Comparison of ENCODE assay signal across 12 cellular contexts in genomic region chr3:182364723-182365650, GRCh38.
DNase-seq lines count a peak whose midpoint lies in the region; ATAC-seq, FAIRE-seq and TF ChIP-seq lines count a peak whose summit lies in the region.
"Had no signal": no experiment of that assay in that cellular context is flagged by ENCODE, and none has a peak within 500 bp of the region (broad histone marks: within the 10 kb centered on the region; RNA-seq: fewer than 3 reads in every experiment).

No MANE protein-coding gene starts in this region.

- H3K4me1 Mint-ChIP-seq in activated CD8-positive, alpha-beta T cell treated with anti-CD3 and anti-CD28 coated beads for 36 hours (ENCODE audit: low read depth): no peaks in the 10 kb centered on the region
- H3K4me1 Mint-ChIP-seq in activated CD4-positive, alpha-beta memory T cell treated with anti-CD3 and anti-CD28 coated beads for 36 hours (ENCODE audit: low read depth): no peaks in the 10 kb centered on the region

- ATAC-seq in activated CD8-positive, alpha-beta T cell treated with anti-CD3 and anti-CD28 coated beads for 36 hours: no peak
- ATAC-seq in HG03045 (IDR thresholded peaks at IDR 0.05; ENCODE audit: unreplicated experiment): no peak

- DNase-seq in A172 (ENCODE audit: low spot score): peak; percentile 97
- peak; percentile 99 for DNase-seq in NCI-H1436 treated with DMSO at 0.1 percent for 48 hours (lab: John Stamatoyannopoulos, UW)
- DNase-seq in SW480 (ENCODE audit: low spot score): peak; percentile 69
- no peak for DNase-seq in activated CD8-positive, alpha-beta T cell treated with anti-CD3 and anti-CD28 coated beads for 36 hours
- DNase-seq in activated CD4-positive, alpha-beta memory T cell treated with anti-CD3 and anti-CD28 coated beads for 36 hours: no peak
- no peak for DNase-seq in activated gamma-delta T cell treated with Interleukin-2 at 50 U/mL for 16 hours
- DNase-seq: ACHN; activated naive CD4-positive, alpha-beta T cell treated with Interleukin-2 at 50 U/mL for 16 hours; heart right ventricle; stimulated activated CD4-positive, alpha-beta T cell treated with anti-CD3 and anti-CD28 coated beads, Interleukin-15, amount 100 ng/mL, for 24 hours had no signal

- CTCF ChIA-PET in activated CD8-positive, alpha-beta T cell treated with anti-CD3 and anti-CD28 coated beads for 36 hours (lab: Charles Lee): no interaction called here
- CTCF ChIA-PET in activated CD4-positive, alpha-beta memory T cell treated with anti-CD3 and anti-CD28 coated beads for 36 hours (lab: Charles Lee): no interaction called here

- no peak for TF ChIP-seq CTCF in activated CD8-positive, alpha-beta T cell treated with anti-CD3 and anti-CD28 coated beads for 36 hours (IDR thresholded peaks at IDR 0.05)

- POLR2A ChIA-PET in activated CD8-positive, alpha-beta T cell treated with anti-CD3 and anti-CD28 coated beads for 36 hours (lab: Charles Lee): no interaction called here
- POLR2A ChIA-PET in activated CD4-positive, alpha-beta memory T cell treated with anti-CD3 and anti-CD28 coated beads for 36 hours (lab: Charles Lee): no interaction called here

- H3K27me3 Mint-ChIP-seq in activated CD8-positive, alpha-beta T cell treated with anti-CD3 and anti-CD28 coated beads for 36 hours: no peaks in the 10 kb centered on the region
- H3K27me3 Mint-ChIP-seq in activated CD4-positive, alpha-beta memory T cell treated with anti-CD3 and anti-CD28 coated beads for 36 hours: no peaks in the 10 kb centered on the region

- H3K9me3 Mint-ChIP-seq in activated CD8-positive, alpha-beta T cell treated with anti-CD3 and anti-CD28 coated beads for 36 hours: no peaks in the 10 kb centered on the region
- H3K9me3 Mint-ChIP-seq in activated CD4-positive, alpha-beta memory T cell treated with anti-CD3 and anti-CD28 coated beads for 36 hours: no peaks in the 10 kb centered on the region

- H3K27ac Mint-ChIP-seq in activated CD8-positive, alpha-beta T cell treated with anti-CD3 and anti-CD28 coated beads for 36 hours: no peak overlapping the region
- no peak overlapping the region for H3K27ac Mint-ChIP-seq in activated CD4-positive, alpha-beta memory T cell treated with anti-CD3 and anti-CD28 coated beads for 36 hours

- intact Hi-C loops in activated CD8-positive, alpha-beta T cell treated with anti-CD3 and anti-CD28 coated beads for 36 hours (cut with micrococcal nuclease): no loop called here
- intact Hi-C loops in activated CD4-positive, alpha-beta memory T cell treated with anti-CD3 and anti-CD28 coated beads for 36 hours (cut with micrococcal nuclease): no loop called here

- H3K4me3 Mint-ChIP-seq in activated CD8-positive, alpha-beta T cell treated with anti-CD3 and anti-CD28 coated beads for 36 hours: no peak overlapping the region
- no peak overlapping the region for H3K4me3 Mint-ChIP-seq in activated CD4-positive, alpha-beta memory T cell treated with anti-CD3 and anti-CD28 coated beads for 36 hours

- no peaks in the 10 kb centered on the region for H3K36me3 Mint-ChIP-seq in activated CD8-positive, alpha-beta T cell treated with anti-CD3 and anti-CD28 coated beads for 36 hours (ENCODE audit: low read depth)
- H3K36me3 Mint-ChIP-seq in activated CD4-positive, alpha-beta memory T cell treated with anti-CD3 and anti-CD28 coated beads for 36 hours: no peaks in the 10 kb centered on the region

- FAIRE-seq in islet of Langerhans (lab: Jason Lieb, UNC): peak; percentile 94

Comparison
In these comparisons a context has a peak if more than half of its experiments do, and no peak if none do; other contexts are left out.
1. DNase-seq: peak in A172 (single experiment), NCI-H1436 treated with DMSO at 0.1 percent for 48 hours (single experiment) and SW480 (single experiment); none in activated CD8-positive, alpha-beta T cell treated with anti-CD3 and anti-CD28 coated beads for 36 hours (single experiment), activated CD4-positive, alpha-beta memory T cell treated with anti-CD3 and anti-CD28 coated beads for 36 hours (single experiment) and activated gamma-delta T cell treated with Interleukin-2 at 50 U/mL for 16 hours (single experiment).